1 cellular context compared by ENCODE assay signal in the genomic region with DNA sequence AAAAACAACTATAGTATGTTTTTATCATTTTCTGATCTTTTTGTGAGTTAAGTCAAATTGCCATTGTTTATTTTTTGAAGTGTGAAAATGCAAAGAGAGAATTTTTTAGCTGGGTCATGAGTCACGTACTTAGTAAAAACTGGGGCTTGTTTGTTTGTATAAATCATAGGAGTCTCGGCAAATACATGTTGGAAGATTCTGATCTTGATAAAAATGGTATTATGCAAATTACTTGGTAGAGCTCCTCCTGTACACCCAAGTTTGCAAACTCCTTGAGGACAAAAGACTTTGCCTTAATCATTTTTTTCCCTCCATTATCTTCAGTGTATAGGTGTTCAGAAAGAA.
TF ChIP-seq lines count a peak whose summit lies in the region.

No MANE protein-coding gene starts in this region.

TF ChIP-seq in A549, 52 proteins besides CTCF, POLR2A, EP300 and RAD21 (continued from another document):
- TF ChIP-seq, protein P1, sequence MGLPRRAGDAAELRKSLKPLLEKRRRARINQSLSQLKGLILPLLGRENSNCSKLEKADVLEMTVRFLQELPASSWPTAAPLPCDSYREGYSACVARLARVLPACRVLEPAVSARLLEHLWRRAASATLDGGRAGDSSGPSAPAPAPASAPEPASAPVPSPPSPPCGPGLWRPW (IDR thresholded peaks at IDR 0.05) = no peak
- no peak for TF ChIP-seq ZC3H11A (IDR thresholded peaks at IDR 0.05)
